ENCODE assay signal across 1 cellular context in genomic region chr6:121526282-121526681, GRCh38.
TF ChIP-seq lines count a peak whose summit lies in the region.

No MANE protein-coding gene starts in this region.

TF ChIP-seq in GM23338, 12 proteins besides CTCF, POLR2A, EP300 and RAD21 (continued from another document):
- TF ChIP-seq REST (IDR thresholded peaks at IDR 0.05; ENCODE audit: unreplicated experiment) = no peak
- no peak for TF ChIP-seq STAT1 (IDR thresholded peaks at IDR 0.05; ENCODE audit: unreplicated experiment)
- TF ChIP-seq ZNF114 (CRISPR knock-in tag; IDR thresholded peaks at IDR 0.05) = no peak
- TF ChIP-seq ZNF331 (CRISPR knock-in tag; IDR thresholded peaks at IDR 0.05; ENCODE audit: low read depth) = no peak
- TF ChIP-seq EZH2phosphoT487 (IDR thresholded peaks at IDR 0.05; ENCODE audit: unreplicated experiment) = no peak
- TF ChIP-seq EZH2 (IDR thresholded peaks at IDR 0.05; ENCODE audit: low read depth, unreplicated experiment) = no peak
